In genomic region chr4:184849184-184849583, GRCh38 we compare ENCODE assay signal across 16 cellular contexts. TPM values are rescaled to one million over a fixed set of nuclear protein-coding genes. Genes with fewer than 3 reads are reported as not detected.
A peak's percentile ranks its signal among the peaks of the same experiment; 100 is the strongest.
DNase-seq lines count a peak whose midpoint lies in the region; ATAC-seq, FAIRE-seq and TF ChIP-seq lines count a peak whose summit lies in the region.
"Had no signal": no experiment of that assay in that cellular context is flagged by ENCODE, and none has a peak within 500 bp of the region (broad histone marks: within the 10 kb centered on the region; RNA-seq: fewer than 3 reads in every experiment).

No MANE protein-coding gene starts in this region.

- BruUV-seq in HepG2 (replicated peaks; lab: Mats Ljungman, UMichigan) = no TSS peak

- no peak overlapping the region for H3K4me3 ChIP-seq in HepG2 (replicated peaks in 1 of 3; ENCODE audit: insufficient read depth in 1 of 3, low read depth in 2 of 3, low read length in 3 of 3)
- no peak overlapping the region for H3K4me3 ChIP-seq in CD4-positive, alpha-beta memory T cell (ENCODE audit: low read length in 2 of 2)
- H3K4me3 ChIP-seq: esophagus muscularis mucosa had no signal

- no peak overlapping the region for H3K9ac ChIP-seq in HepG2 (ENCODE audit: insufficient read depth, low read depth, low read length)

- no peaks in the 10 kb centered on the region for H3K79me2 ChIP-seq in HepG2 (ENCODE audit: insufficient read depth, low read length)

- TF ChIP-seq RAD21 in HepG2 (CRISPR knock-in tag; IDR thresholded peaks at IDR 0.05) = no peak

- H3K4me2 ChIP-seq in HepG2 (ENCODE audit: low read depth, low read length) = no peak overlapping the region

- H4K20me1 ChIP-seq in HepG2 (ENCODE audit: insufficient read depth, low read length) = no peaks in the 10 kb centered on the region

- peaks cover 3 to 10% of the 10 kb centered on the region in 2 donors for H3K27me3 Mint-ChIP-seq in CD4-positive, alpha-beta memory T cell

- 63% methylated on average over 3 of the region's 3 CpGs for WGBS in HepG2 (ENCODE audit: low lambda C conversion rate)

- H3K36me3 ChIP-seq in HepG2 (replicated peaks in 1 of 2; ENCODE audit: control insufficient read depth in 1 of 2, insufficient read depth in 2 of 2, low read length in 2 of 2) = no peaks in the 10 kb centered on the region
- H3K36me3 ChIP-seq in CD4-positive, alpha-beta memory T cell (ENCODE audit: insufficient read depth, low read length) = no peaks in the 10 kb centered on the region
- H3K36me3 ChIP-seq: esophagus muscularis mucosa had no signal

- no peak for TF ChIP-seq EP300 in HepG2 (IDR thresholded peaks at IDR 0.05; ENCODE audit: low read depth in 2 of 2, low read length in 2 of 2)
- TF ChIP-seq EP300 in HepG2 (CRISPR knock-in tag; IDR thresholded peaks at IDR 0.05; ENCODE audit: borderline replicate concordance) = no peak

- H3K27ac Mint-ChIP-seq in CD4-positive, alpha-beta memory T cell = no peak overlapping the region
- H3K27ac Mint-ChIP-seq: CD8-positive, alpha-beta memory T cell; WTC11 had no signal

- H3K9me3 ChIP-seq in HepG2 (ENCODE audit: low read length) = no peaks in the 10 kb centered on the region
- H3K9me3 ChIP-seq in CD4-positive, alpha-beta memory T cell (ENCODE audit: control insufficient read depth in 1 of 2, low read length in 2 of 2) = no peaks in the 10 kb centered on the region
- H3K9me3 ChIP-seq: esophagus muscularis mucosa had no signal

- H3K36me3 Mint-ChIP-seq in CD4-positive, alpha-beta memory T cell = no peaks in the 10 kb centered on the region
- H3K36me3 Mint-ChIP-seq: CD8-positive, alpha-beta memory T cell; WTC11 had no signal

- no peak overlapping the region for H3K27ac ChIP-seq in HepG2 (ENCODE audit: extremely low read length, insufficient read depth, low read length)
- H3K27ac ChIP-seq in CD4-positive, alpha-beta memory T cell (ENCODE audit: low read depth, low read length) = no peak overlapping the region
- H3K27ac ChIP-seq: esophagus muscularis mucosa had no signal

- in situ Hi-C loops in HepG2 (cut with HindIII; ENCODE audit: extremely low pct_ligation_motif_present, low pct_unique_long_range_greater_than_20kb) = no loop called here

- CTCF ChIA-PET in HepG2 (lab: Yijun Ruan, JAX; ENCODE audit: low intra/inter-chr PET ratio, low total read pairs) = no interaction called here
- CTCF ChIA-PET in CD4-positive, alpha-beta memory T cell (lab: Charles Lee; ENCODE audit: partially characterized antibody) = interaction anchor here (1.6 kb wide), 1 partner anchor 102 kb away, joined by 3 read pairs; no protein-coding TSS in a partner anchor

- TF ChIP-seq CTCF in HepG2 (CRISPR knock-in tag; IDR thresholded peaks at IDR 0.05) = no peak

- H2AFZ ChIP-seq in HepG2 (ENCODE audit: low read length) = no peak overlapping the region

- no peaks in the 10 kb centered on the region for H3K4me1 Mint-ChIP-seq in CD4-positive, alpha-beta memory T cell
- H3K4me1 Mint-ChIP-seq: CD8-positive, alpha-beta memory T cell; WTC11 had no signal

- intact Hi-C loops in HepG2 (cut with micrococcal nuclease; ENCODE audit: unreplicated experiment) = no loop called here
- intact Hi-C loops in CD4-positive, alpha-beta memory T cell (cut with micrococcal nuclease) = no loop called here

- no peak overlapping the region for H3K4me3 Mint-ChIP-seq in CD4-positive, alpha-beta memory T cell
- H3K4me3 Mint-ChIP-seq: CD8-positive, alpha-beta memory T cell; WTC11 had no signal

- H3K4me1 ChIP-seq in HepG2 (ENCODE audit: insufficient read depth, low read length) = peaks cover 22% of the 10 kb centered on the region
- no peaks in the 10 kb centered on the region for H3K4me1 ChIP-seq in CD4-positive, alpha-beta memory T cell (ENCODE audit: insufficient read depth, low read length)
- H3K4me1 ChIP-seq: esophagus muscularis mucosa had no signal

- POLR2A ChIA-PET in HepG2 (lab: Yijun Ruan, JAX) = no interaction called here
- POLR2A ChIA-PET in CD4-positive, alpha-beta memory T cell (lab: Charles Lee; ENCODE audit: partially characterized antibody) = no interaction called here

- H3K9me3 Mint-ChIP-seq in CD4-positive, alpha-beta memory T cell = no peaks in the 10 kb centered on the region
- H3K9me3 Mint-ChIP-seq: CD8-positive, alpha-beta memory T cell; WTC11 had no signal

- FAIRE-seq in HepG2 (lab: Jason Lieb, UNC) = no peak
- FAIRE-seq: H54 had no signal

- DNase-seq in HepG2 (ENCODE audit: low spot score) = no peak
- DNase-seq in NCI-H774 (lab: John Stamatoyannopoulos, UW) = no peak
- DNase-seq in CD4-positive, alpha-beta memory T cell = no peak
- DNase-seq in NCI-H2171 (lab: John Stamatoyannopoulos, UW) = no peak
- no peak for DNase-seq in glomerular visceral epithelial cell (ENCODE audit: extremely low spot score)
- DNase-seq: CD8-positive, alpha-beta memory T cell; mesenchymal stem cell; NCI-H510A; SHP77; stimulated activated CD4-positive, alpha-beta T cell treated with anti-CD3 and anti-CD28 coated beads, Interleukin-1b, Interleukin-23, amount 100 ng/mL, for 48 hours had no signal

- TF ChIP-seq POLR2A in HepG2 (IDR thresholded peaks at IDR 0.05; ENCODE audit: insufficient read depth in 1 of 2, low read depth in 2 of 2, low read length in 2 of 2) = no peak

- ATAC-seq in GM18517 (IDR thresholded peaks at IDR 0.05; ENCODE audit: unreplicated experiment) (peak; percentile 36), GM19395 (IDR thresholded peaks at IDR 0.05; ENCODE audit: unreplicated experiment) (peak; percentile 30), HG03045 (IDR thresholded peaks at IDR 0.05; ENCODE audit: unreplicated experiment) (peak; percentile 36), HepG2 (peak; percentile 45; the same call in 1 of the 3 replicates)
- ATAC-seq: WTC11 had no signal

- H3K27me3 ChIP-seq in HepG2 (ENCODE audit: control insufficient read depth in 1 of 2, insufficient read depth in 2 of 2, low read length in 2 of 2) = no peaks in the 10 kb centered on the region; a peak in 1 of 5 replicates
- H3K27me3 ChIP-seq in CD4-positive, alpha-beta memory T cell (ENCODE audit: insufficient read depth, low read length) = no peaks in the 10 kb centered on the region

TF ChIP-seq in HepG2, 621 proteins besides CTCF, POLR2A, EP300 and RAD21:
- TF ChIP-seq ATF3 (CRISPR knock-in tag; IDR thresholded peaks at IDR 0.05) (no peak), ZNF556 (CRISPR knock-in tag; IDR thresholded peaks at IDR 0.05; ENCODE audit: borderline replicate concordance) (no peak), BCL6 (CRISPR knock-in tag; IDR thresholded peaks at IDR 0.05) (peak; percentile 86)

RNA-seq across cellular contexts. Expression of gene ACSL1, which starts 23.4 kb away (rescaled TPM):
- 29.8 and 38.2 TPM in 2 replicates for total RNA-seq in HepG2 (2016; rRNA removed; fragmentation: Illumina TruSeq; extraction: Trizol)
- total RNA-seq in HepG2 (2016; cell fraction: cytosol; rRNA removed; fragmentation: Illumina TruSeq; extraction: Trizol; ENCODE audit: low read depth) = 5.1 and 5.5 TPM in 2 replicates
- 27.7 and 32.5 TPM in 2 replicates for total RNA-seq in HepG2 (2016; cell fraction: insoluble cytoplasmic fraction; rRNA removed; fragmentation: Illumina TruSeq; extraction: Trizol)
- 15.6 and 17.1 TPM in 2 replicates for total RNA-seq in HepG2 (2016; cell fraction: membrane; rRNA removed; fragmentation: Illumina TruSeq; extraction: Trizol)
- total RNA-seq in HepG2 (2016; cell fraction: nucleus; rRNA removed; fragmentation: Illumina TruSeq; extraction: Trizol) = 33.0 and 35.9 TPM in 2 replicates
- 10.0 and 14.3 TPM in 2 replicates for polyA plus RNA-seq in HepG2 (2011; rRNA removed)
- polyA plus RNA-seq in HepG2 (2011; cell fraction: cytosol; rRNA removed) = 5.5 and 11.2 TPM in 2 replicates
- 10.0 and 18.6 TPM in 2 replicates for polyA plus RNA-seq in HepG2 (2011; cell fraction: nucleus; rRNA removed)
- 8.5 and 20.6 TPM in 2 replicates for polyA plus RNA-seq in HepG2 (2012)
- polyA plus RNA-seq in HepG2 (2016; cell fraction: cytosol; fragmentation: Illumina TruSeq; extraction: Trizol; ENCODE audit: low read depth) = 3.5 and 4.7 TPM in 2 replicates
- polyA plus RNA-seq in HepG2 (2016; cell fraction: insoluble cytoplasmic fraction; fragmentation: Illumina TruSeq; extraction: Trizol; ENCODE audit: low read depth) = 31.0 and 31.7 TPM in 2 replicates
- polyA plus RNA-seq in HepG2 (2016; cell fraction: membrane; fragmentation: Illumina TruSeq; extraction: Trizol; ENCODE audit: low read depth) = 10.4 and 12.2 TPM in 2 replicates
- polyA plus RNA-seq in HepG2 (2016; cell fraction: nucleus; fragmentation: Illumina TruSeq; extraction: Trizol; ENCODE audit: insufficient read depth, low read depth) = 44.4 and 47.7 TPM in 2 replicates
- 14.8 and 18.9 TPM in 2 replicates for polyA minus RNA-seq in HepG2 (2011; rRNA and poly(A)+ RNA removed; ENCODE audit: low replicate concordance)
- 11.4 and 23.7 TPM in 2 replicates for polyA minus RNA-seq in HepG2 (2011; cell fraction: cytosol; rRNA and poly(A)+ RNA removed)
- 11.5 and 23.1 TPM in 2 replicates for polyA minus RNA-seq in HepG2 (2011; cell fraction: nucleus; rRNA and poly(A)+ RNA removed)
- total RNA-seq in CD4-positive, alpha-beta memory T cell = 10 to 100 TPM; 11.5 to 12.9 TPM
- 1 to 10 TPM; 4.0 to 6.8 TPM for polyA plus RNA-seq in CD4-positive, alpha-beta memory T cell
